11 cellular contexts compared by ENCODE assay signal in genomic region chr5:124824637-124825158, GRCh38.
DNase-seq lines count a peak whose midpoint lies in the region; ATAC-seq, FAIRE-seq and TF ChIP-seq lines count a peak whose summit lies in the region.
"Had no signal": no experiment of that assay in that cellular context is flagged by ENCODE, and none has a peak within 500 bp of the region (broad histone marks: within the 10 kb centered on the region; RNA-seq: fewer than 3 reads in every experiment).

No MANE protein-coding gene starts in this region.

- H3K4me2 ChIP-seq in A549 = peak overlapping the region; percentile 14; the same call in 1 of the 3 replicates

- no peak for TF ChIP-seq RAD21 in A549 (conservative IDR thresholded peaks at IDR 0.05 in 1 of 2, IDR thresholded peaks at IDR 0.05 in 1 of 2)

- FAIRE-seq in A549 (lab: Jason Lieb, UNC) = no peak

- H3K4me1 ChIP-seq in A549 = peaks cover 8% of the 10 kb centered on the region; the same call in 1 of the 3 replicates
- H3K4me1 ChIP-seq in lung (ENCODE audit: control insufficient read depth in 2 of 2, insufficient read depth in 2 of 2, low read length in 2 of 2) = no peaks in the 10 kb centered on the region

- no peak for TF ChIP-seq CTCF in A549 (IDR thresholded peaks at IDR 0.05)
- no peak for TF ChIP-seq CTCF in astrocyte of the spinal cord (IDR thresholded peaks at IDR 0.05; ENCODE audit: low read depth, low read length)
- no peak for TF ChIP-seq CTCF in lung (IDR thresholded peaks at IDR 0.05; ENCODE audit: control extremely low read depth, extremely low read depth)

- TF ChIP-seq POLR2A in A549 (IDR thresholded peaks at IDR 0.05; ENCODE audit: low read length) = no peak

- H3K27me3 ChIP-seq in lung (ENCODE audit: control insufficient read depth, insufficient read depth) (no peaks in the 10 kb centered on the region), H7 (ENCODE audit: control insufficient read depth, insufficient read depth, low read length) (no peaks in the 10 kb centered on the region)
- H3K27me3 ChIP-seq: neutrophil had no signal

- WGBS in A549 (ENCODE audit: missing lambda C conversion rate) = 53% methylated on average over 4 of the region's 4 CpGs
- WGBS in lung, 2 donors = 59 to 69% methylated on average over 4 of the region's 4 CpGs

- no peak overlapping the region; a peak in 1 of 6 replicates for H3K27ac ChIP-seq in A549
- H3K27ac ChIP-seq in lung (ENCODE audit: low read depth in 1 of 2, low read length in 1 of 2) = no peak overlapping the region
- H3K27ac ChIP-seq: neutrophil had no signal

- CTCF ChIA-PET in A549 (lab: Yijun Ruan, JAX) = no interaction called here

- ATAC-seq in A549 = no peak
- ATAC-seq in lung (ENCODE audit: insufficient read depth, low FRiP score) = peak; percentile 53
- no peak for ATAC-seq in HG03457 (IDR thresholded peaks at IDR 0.05; ENCODE audit: unreplicated experiment)

- POLR2A ChIA-PET in A549 (lab: Yijun Ruan, JAX) = no interaction called here

- peak in 1 of 2 experiments; percentile 28 for DNase-seq in A549 (ENCODE audit: low read depth in 1 of 2, low spot score in 1 of 2)
- DNase-seq in HT1080 (ENCODE audit: low read depth) = peak; percentile 63
- DNase-seq in astrocyte of the spinal cord (ENCODE audit: low read depth, low spot score) = peak; percentile 77
- DNase-seq in lung (ENCODE audit: low spot score) = no peak
- no peak for DNase-seq in H7
- no peak for DNase-seq in NCI-H748 treated with DMSO at 0.1 percent for 48 hours (lab: John Stamatoyannopoulos, UW)
- DNase-seq in stimulated activated CD4-positive, alpha-beta T cell treated with anti-CD3 and anti-CD28 coated beads, Interleukin-1b, Interleukin-23, amount 100 ng/mL, for 48 hours = no peak
- DNase-seq: CD4-positive, CD25-positive, alpha-beta regulatory T cell; MM.1S had no signal

- no peak overlapping the region for H3K4me3 ChIP-seq in A549
- no peak overlapping the region for H3K4me3 ChIP-seq in astrocyte of the spinal cord (ENCODE audit: low read depth, low read length)
- H3K4me3 ChIP-seq in lung = no peak overlapping the region
- H3K4me3 ChIP-seq in H7 (ENCODE audit: insufficient read depth, low read depth, low read length) = no peak overlapping the region

- H3K36me3 ChIP-seq in lung (ENCODE audit: control insufficient read depth in 2 of 2, insufficient read depth in 2 of 2, low read length in 2 of 2) (no peaks in the 10 kb centered on the region), H7 (replicated peaks; ENCODE audit: control insufficient read depth, insufficient read depth, low read length) (no peaks in the 10 kb centered on the region)
- H3K36me3 ChIP-seq: neutrophil had no signal

- no peaks in the 10 kb centered on the region for H3K9me3 ChIP-seq in A549
- no peaks in the 10 kb centered on the region for H3K9me3 ChIP-seq in lung (ENCODE audit: control insufficient read depth in 2 of 2, insufficient read depth in 1 of 2, low read length in 1 of 2)
- H3K9me3 ChIP-seq: neutrophil had no signal

- in situ Hi-C loops in astrocyte of the spinal cord (cut with HindIII; ENCODE audit: low sequenced_read_pairs) = no loop called here

- TF ChIP-seq EP300 in A549 (IDR thresholded peaks at IDR 0.05) = no peak

TF ChIP-seq in A549, 52 proteins besides CTCF, POLR2A, EP300 and RAD21:
- TF ChIP-seq JUN (IDR thresholded peaks at IDR 0.05) (no peak), FOSL2 (IDR thresholded peaks at IDR 0.05) (no peak), FOSL2 (CRISPR knock-in tag; IDR thresholded peaks at IDR 0.05) (peak; percentile 67), CEBPB (IDR thresholded peaks at IDR 0.05) (peak; percentile 40 to 60; a peak in 2 of 4 replicates)

Comparison
In these comparisons a context has a peak if more than half of its experiments do, and no peak if none do; other contexts are left out.
1. DNase-seq: peak in HT1080 (single experiment) and astrocyte of the spinal cord (single experiment); none in lung (single experiment), H7 (single experiment), NCI-H748 treated with DMSO at 0.1 percent for 48 hours (single experiment) and stimulated activated CD4-positive, alpha-beta T cell treated with anti-CD3 and anti-CD28 coated beads, Interleukin-1b, Interleukin-23, amount 100 ng/mL, for 48 hours (single experiment).